ENCODE assay signal across 12 cellular contexts in genomic region chr10:118692911-118693310, GRCh38.
DNase-seq lines count a peak whose midpoint lies in the region; ATAC-seq lines count a peak whose summit lies in the region.
"Had no signal": no experiment of that assay in that cellular context is flagged by ENCODE, and none has a peak within 500 bp of the region (broad histone marks: within the 10 kb centered on the region; RNA-seq: fewer than 3 reads in every experiment).

No MANE protein-coding gene starts in this region.

- H3K9me3 Mint-ChIP-seq in stimulated activated memory B cell treated with anti-CD40 and anti-IgM and Interleukin-4, amounts not matched to agents 10 μg/mL and 1 μg/mL and 100 μg/mL, for 72 hours = no peaks in the 10 kb centered on the region
- H3K9me3 Mint-ChIP-seq: CD4-positive, CD25-positive, alpha-beta regulatory T cell had no signal

- no peaks in the 10 kb centered on the region for H3K27me3 Mint-ChIP-seq in stimulated activated memory B cell treated with anti-CD40 and anti-IgM and Interleukin-4, amounts not matched to agents 10 μg/mL and 1 μg/mL and 100 μg/mL, for 72 hours
- H3K27me3 Mint-ChIP-seq: CD4-positive, CD25-positive, alpha-beta regulatory T cell had no signal

- no peaks in the 10 kb centered on the region for H3K4me1 Mint-ChIP-seq in stimulated activated memory B cell treated with anti-CD40 and anti-IgM and Interleukin-4, amounts not matched to agents 10 μg/mL and 1 μg/mL and 100 μg/mL, for 72 hours

- no peak for ATAC-seq in stimulated activated memory B cell treated with anti-CD40 and anti-IgM and Interleukin-4, amounts not matched to agents 10 μg/mL and 1 μg/mL and 100 μg/mL, for 72 hours
- ATAC-seq in GM18519 (IDR thresholded peaks at IDR 0.05; ENCODE audit: low FRiP score, unreplicated experiment) = no peak
- ATAC-seq: gastrocnemius medialis had no signal

- no peak overlapping the region for H3K27ac Mint-ChIP-seq in stimulated activated memory B cell treated with anti-CD40 and anti-IgM and Interleukin-4, amounts not matched to agents 10 μg/mL and 1 μg/mL and 100 μg/mL, for 72 hours

- in situ Hi-C loops in ACHN (cut with HindIII; ENCODE audit: low pct_ligation_motif_present, low pct_unique_long_range_greater_than_20kb, low sequenced_read_pairs) = no loop called here

- no peak overlapping the region for H3K4me3 Mint-ChIP-seq in stimulated activated memory B cell treated with anti-CD40 and anti-IgM and Interleukin-4, amounts not matched to agents 10 μg/mL and 1 μg/mL and 100 μg/mL, for 72 hours
- H3K4me3 Mint-ChIP-seq: CD4-positive, CD25-positive, alpha-beta regulatory T cell had no signal

- DNase-seq in ACHN (peak; percentile 25), HPDE6-E6E7 (ENCODE audit: extremely low spot score) (peak; percentile 20), brain pericyte (ENCODE audit: low read depth, low spot score) (peak; percentile 38), medulla oblongata (ENCODE audit: extremely low spot score) (peak; percentile 20), HuH-7.5 (ENCODE audit: low spot score) (no peak)
- no peak for DNase-seq in effector CD8-positive, alpha-beta T cell (lab: John Stamatoyannopoulos, UW)
- DNase-seq: CD4-positive, CD25-positive, alpha-beta regulatory T cell; gastrocnemius medialis; NCI-H1436 treated with DMSO at 0.1 percent for 48 hours; spleen had no signal

- peaks cover 30% of the 10 kb centered on the region for H3K36me3 Mint-ChIP-seq in stimulated activated memory B cell treated with anti-CD40 and anti-IgM and Interleukin-4, amounts not matched to agents 10 μg/mL and 1 μg/mL and 100 μg/mL, for 72 hours

Comparison
In these comparisons a context has a peak if more than half of its experiments do, and no peak if none do; other contexts are left out.
1. DNase-seq: peak in ACHN (single experiment), HPDE6-E6E7 (single experiment), brain pericyte (single experiment) and medulla oblongata (single experiment); none in effector CD8-positive, alpha-beta T cell (single experiment) and HuH-7.5 (single experiment).